22 cellular contexts compared by ENCODE assay signal in the genomic region with DNA sequence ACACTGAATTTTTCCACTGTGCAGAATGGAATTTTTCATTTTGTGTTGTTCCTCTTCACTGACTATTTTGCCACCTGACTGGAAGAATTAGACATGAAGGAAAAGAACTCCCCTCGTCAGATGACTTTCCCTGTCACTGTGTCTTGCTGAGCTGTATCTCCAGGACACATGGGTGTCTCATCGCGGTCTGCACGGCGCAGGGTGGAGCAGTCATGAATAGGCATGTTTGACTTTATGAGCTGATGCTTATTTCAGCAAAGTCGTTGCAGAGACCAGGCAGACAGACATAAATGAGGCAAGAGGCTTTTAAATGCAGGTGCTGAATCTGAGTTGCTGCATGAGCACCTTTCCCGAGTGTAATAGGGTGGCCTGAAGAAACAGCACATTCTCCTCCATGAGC. TPM values are rescaled to one million over a fixed set of nuclear protein-coding genes. Genes with fewer than 3 reads are reported as not detected.
DNase-seq lines count a peak whose midpoint lies in the region; ATAC-seq, FAIRE-seq and TF ChIP-seq lines count a peak whose summit lies in the region.
"Had no signal": no experiment of that assay in that cellular context is flagged by ENCODE, and none has a peak within 500 bp of the region (broad histone marks: within the 10 kb centered on the region; RNA-seq: fewer than 3 reads in every experiment).

No MANE protein-coding gene starts in this region.

- H3K4me3 Mint-ChIP-seq in activated CD4-positive, alpha-beta T cell treated with anti-CD3 and anti-CD28 coated beads, Interleukin-2, amount 10 ng/mL, durations not matched to agents 24 days and 14 days = no peak overlapping the region
- H3K4me3 Mint-ChIP-seq in activated T-helper 2 cell treated with anti-CD3 and anti-CD28 coated beads, Interferon-gamma antibody, Interleukin-2, Interleukin-4, amounts not matched to agents 10 μg/mL and 5 μg/mL and 100 μg/mL, durations not matched to agents 14 hours and 24 hours and 36 hours (ENCODE audit: low read depth) = no peak overlapping the region
- no peak overlapping the region for H3K4me3 Mint-ChIP-seq in GM23338
- H3K4me3 Mint-ChIP-seq: natural killer cell had no signal

- H3K4me3 ChIP-seq in GM23338 = no peak overlapping the region

- peaks cover 22% of the 10 kb centered on the region for H3K4me1 Mint-ChIP-seq in activated CD4-positive, alpha-beta T cell treated with anti-CD3 and anti-CD28 coated beads, Interleukin-2, amount 10 ng/mL, durations not matched to agents 24 days and 14 days
- peaks cover 23% of the 10 kb centered on the region for H3K4me1 Mint-ChIP-seq in activated T-helper 2 cell treated with anti-CD3 and anti-CD28 coated beads, Interferon-gamma antibody, Interleukin-2, Interleukin-4, amounts not matched to agents 10 μg/mL and 5 μg/mL and 100 μg/mL, durations not matched to agents 14 hours and 24 hours and 36 hours (ENCODE audit: low read depth)
- peaks cover 26% of the 10 kb centered on the region for H3K4me1 Mint-ChIP-seq in GM23338

- peak overlapping the region; percentile 68 for H3K27ac Mint-ChIP-seq in activated CD4-positive, alpha-beta T cell treated with anti-CD3 and anti-CD28 coated beads, Interleukin-2, amount 10 ng/mL, durations not matched to agents 24 days and 14 days
- peak overlapping the region; percentile 80 for H3K27ac Mint-ChIP-seq in activated T-helper 2 cell treated with anti-CD3 and anti-CD28 coated beads, Interferon-gamma antibody, Interleukin-2, Interleukin-4, amounts not matched to agents 10 μg/mL and 5 μg/mL and 100 μg/mL, durations not matched to agents 14 hours and 24 hours and 36 hours
- no peak overlapping the region for H3K27ac Mint-ChIP-seq in GM23338

- H3K36me3 Mint-ChIP-seq in activated CD4-positive, alpha-beta T cell treated with anti-CD3 and anti-CD28 coated beads, Interleukin-2, amount 10 ng/mL, durations not matched to agents 24 days and 14 days (ENCODE audit: low read depth) = peaks cover 13% of the 10 kb centered on the region
- H3K36me3 Mint-ChIP-seq in activated T-helper 2 cell treated with anti-CD3 and anti-CD28 coated beads, Interferon-gamma antibody, Interleukin-2, Interleukin-4, amounts not matched to agents 10 μg/mL and 5 μg/mL and 100 μg/mL, durations not matched to agents 14 hours and 24 hours and 36 hours (ENCODE audit: low read depth) = peaks cover 16% of the 10 kb centered on the region
- H3K36me3 Mint-ChIP-seq in GM23338 (ENCODE audit: low read depth) = peaks cover 14% of the 10 kb centered on the region
- H3K36me3 Mint-ChIP-seq: IgD-negative memory B cell had no signal

- H3K4me2 ChIP-seq in GM23338 = no peak overlapping the region

- H3K9me3 Mint-ChIP-seq in activated CD4-positive, alpha-beta T cell treated with anti-CD3 and anti-CD28 coated beads, Interleukin-2, amount 10 ng/mL, durations not matched to agents 24 days and 14 days = peaks cover 7% of the 10 kb centered on the region
- H3K9me3 Mint-ChIP-seq in activated T-helper 2 cell treated with anti-CD3 and anti-CD28 coated beads, Interferon-gamma antibody, Interleukin-2, Interleukin-4, amounts not matched to agents 10 μg/mL and 5 μg/mL and 100 μg/mL, durations not matched to agents 14 hours and 24 hours and 36 hours = peaks cover 19% of the 10 kb centered on the region
- peaks cover 15% of the 10 kb centered on the region for H3K9me3 Mint-ChIP-seq in GM23338

- ATAC-seq in left lobe of liver (no peak), GM23338 (no peak)

- DNase-seq in activated CD4-positive, alpha-beta T cell treated with anti-CD3 and anti-CD28 coated beads, Interleukin-2, amount 10 ng/mL, durations not matched to agents 24 days and 14 days = no peak
- no peak for DNase-seq in activated CD4-positive, alpha-beta T cell treated with anti-CD3 and anti-CD28 coated beads for 4 hours
- DNase-seq in GM12891 (ENCODE audit: insufficient read length, low spot score) = no peak
- no peak for DNase-seq in activated T-helper 2 cell treated with anti-CD3 and anti-CD28 coated beads, Interferon-gamma antibody, Interleukin-2, Interleukin-4, amounts not matched to agents 10 μg/mL and 5 μg/mL and 100 μg/mL, durations not matched to agents 14 hours and 24 hours and 36 hours (ENCODE audit: low spot score)
- peak; percentile 29 for DNase-seq in left lobe of liver (ENCODE audit: low spot score)
- no peak for DNase-seq in GM12892 (ENCODE audit: insufficient read length)
- DNase-seq in NCI-H446 treated with DMSO at 0.1 percent for 48 hours (lab: John Stamatoyannopoulos, UW) = no peak
- no peak for DNase-seq in GM23338 (ENCODE audit: low spot score)
- DNase-seq: activated effector memory CD4-positive, alpha-beta T cell treated with anti-CD3 and anti-CD28 coated beads, Interleukin-2, amount 50 U/mL, for 16 hours; cerebellar nuclear complex; effector CD4-positive, alpha-beta T cell; glutamatergic neuron; left colon; natural killer cell; OCI-M1; posterior cingulate gyrus; stimulated activated CD4-positive, alpha-beta T cell treated with anti-CD3 and anti-CD28 coated beads, Interleukin-15, amount 100 ng/mL, for 24 hours had no signal

- H3F3A ChIP-seq in GM23338 (replicated peaks; ENCODE audit: low read depth) = no peaks in the 10 kb centered on the region

- TF ChIP-seq CTCF in GM23338 (conservative IDR thresholded peaks at IDR 0.05; ENCODE audit: low read depth in 2 of 2) = no peak

- H3K27me3 Mint-ChIP-seq in activated CD4-positive, alpha-beta T cell treated with anti-CD3 and anti-CD28 coated beads, Interleukin-2, amount 10 ng/mL, durations not matched to agents 24 days and 14 days = peaks cover 10% of the 10 kb centered on the region
- peaks cover 7% of the 10 kb centered on the region for H3K27me3 Mint-ChIP-seq in activated T-helper 2 cell treated with anti-CD3 and anti-CD28 coated beads, Interferon-gamma antibody, Interleukin-2, Interleukin-4, amounts not matched to agents 10 μg/mL and 5 μg/mL and 100 μg/mL, durations not matched to agents 14 hours and 24 hours and 36 hours (ENCODE audit: low read depth)
- peaks cover 19% of the 10 kb centered on the region for H3K27me3 Mint-ChIP-seq in GM23338 (ENCODE audit: insufficient read depth, low read depth, poor library complexity)
- H3K27me3 Mint-ChIP-seq: IgD-negative memory B cell had no signal

- 0 out of 2 replicates have a peak, but pooled peaks cover 3% of the 10 kb centered on the region for H3K9me2 ChIP-seq in GM23338 (ENCODE audit: insufficient read depth)

- H3K27me3 ChIP-seq in GM23338 (ENCODE audit: insufficient read depth) = no peaks in the 10 kb centered on the region

- TF ChIP-seq POLR2A in GM12891 (IDR thresholded peaks at IDR 0.05; ENCODE audit: low read depth, low read length) (no peak), GM12892 (IDR thresholded peaks at IDR 0.05; ENCODE audit: low read depth, low read length) (no peak)

- no peaks in the 10 kb centered on the region for H3K79me2 ChIP-seq in GM23338 (replicated peaks; ENCODE audit: insufficient read depth)

- H3K4me1 ChIP-seq in GM23338 (ENCODE audit: insufficient read depth) = peaks cover 3% of the 10 kb centered on the region; the same call in 1 of the 2 replicates

- no peaks in the 10 kb centered on the region for H4K20me1 ChIP-seq in GM23338 (replicated peaks; ENCODE audit: insufficient read depth)

- no peak overlapping the region for H2AFZ ChIP-seq in GM23338

- H3K36me3 ChIP-seq in GM23338 (ENCODE audit: insufficient read depth) = no peaks in the 10 kb centered on the region

- no peak overlapping the region for H3K27ac ChIP-seq in GM23338 (ENCODE audit: low read depth)
- H3K27ac ChIP-seq: HL-60 had no signal

- peak; percentile 78 for FAIRE-seq in GM12891 (lab: Jason Lieb, UNC)
- FAIRE-seq in GM12892 (lab: Jason Lieb, UNC) = no peak
- FAIRE-seq: astrocyte, G401.6 had no signal

- intact Hi-C loops in activated CD4-positive, alpha-beta T cell treated with anti-CD3 and anti-CD28 coated beads, Interleukin-2, amount 10 ng/mL, durations not matched to agents 24 days and 14 days (cut with micrococcal nuclease) = loop anchor here (2.0 kb wide), 2 partner anchors 51 to 81 kb away; no protein-coding TSS in a partner anchor
- intact Hi-C loops in activated T-helper 2 cell treated with anti-CD3 and anti-CD28 coated beads, Interferon-gamma antibody, Interleukin-2, Interleukin-4, amounts not matched to agents 10 μg/mL and 5 μg/mL and 100 μg/mL, durations not matched to agents 14 hours and 24 hours and 36 hours (cut with micrococcal nuclease) = loop anchor here (2.0 kb wide), 1 partner anchor 229 kb away; a partner anchor contains a TSS

TF ChIP-seq in GM12891, 5 proteins besides CTCF, POLR2A, EP300 and RAD21 (continues in another document):
- TF ChIP-seq POU2F2 (IDR thresholded peaks at IDR 0.05; ENCODE audit: low read depth, low read length) (no peak), PAX5 (IDR thresholded peaks at IDR 0.05; ENCODE audit: insufficient read depth, low read length, severe bottlenecking) (no peak), TAF1 (IDR thresholded peaks at IDR 0.05; ENCODE audit: low read depth, low read length) (no peak), SPI1 (IDR thresholded peaks at IDR 0.05; ENCODE audit: low read depth, low read length) (no peak)

RNA-seq across cellular contexts. Expression of a gene that starts 50.3 kb away (rescaled TPM):
- total RNA-seq in activated CD4-positive, alpha-beta T cell treated with anti-CD3 and anti-CD28 coated beads, Interleukin-2, amount 10 ng/mL, durations not matched to agents 24 days and 14 days = 368 and 370 TPM in 2 replicates
- polyA plus RNA-seq in GM12891 (2012; ENCODE audit: low read depth, missing spikeins) = 42.2 TPM
- 317 and 330 TPM in 2 replicates for total RNA-seq in activated T-helper 2 cell treated with anti-CD3 and anti-CD28 coated beads, Interferon-gamma antibody, Interleukin-2, Interleukin-4, amounts not matched to agents 10 μg/mL and 5 μg/mL and 100 μg/mL, durations not matched to agents 14 hours and 24 hours and 36 hours
- total RNA-seq in left lobe of liver = 3.9 TPM
- polyA plus RNA-seq in GM12892 (2012; ENCODE audit: missing spikeins) = 54.7 TPM
- 48.0 and 63.0 TPM in 2 replicates for total RNA-seq in GM23338 (2014; rRNA removed; shearing (Covaris generic))
- 17.1 and 19.3 TPM in 2 replicates for polyA plus RNA-seq in GM23338 (2016; fragmentation: Nextera tagmentation; extraction: Ambion mirVana)

RNA-seq across cellular contexts. Expression of a gene that starts 56.6 kb away (rescaled TPM):
- total RNA-seq in activated CD4-positive, alpha-beta T cell treated with anti-CD3 and anti-CD28 coated beads, Interleukin-2, amount 10 ng/mL, durations not matched to agents 24 days and 14 days = 19.8 and 20.0 TPM in 2 replicates
- polyA plus RNA-seq in GM12891 (2012; ENCODE audit: low read depth, missing spikeins) = 1.4 TPM
- total RNA-seq in activated T-helper 2 cell treated with anti-CD3 and anti-CD28 coated beads, Interferon-gamma antibody, Interleukin-2, Interleukin-4, amounts not matched to agents 10 μg/mL and 5 μg/mL and 100 μg/mL, durations not matched to agents 14 hours and 24 hours and 36 hours = 18.4 and 19.9 TPM in 2 replicates
- 17.5 TPM for total RNA-seq in left lobe of liver
- polyA plus RNA-seq in GM12892 (2012; ENCODE audit: missing spikeins) = 0.68 TPM
- total RNA-seq in GM23338 (2014; rRNA removed; shearing (Covaris generic)) = 12.7 and 15.8 TPM in 2 replicates
- polyA plus RNA-seq in GM23338 (2016; fragmentation: Nextera tagmentation; extraction: Ambion mirVana) = 24.1 TPM in 2 replicates
- polyA plus RNA-seq: fibroblast of lung had no signal
